ENCODE assay signal across 17 cellular contexts in genomic region chr10:32000937-32001336, GRCh38. TPM values are rescaled to one million over a fixed set of nuclear protein-coding genes. Genes with fewer than 3 reads are reported as not detected.
DNase-seq lines count a peak whose midpoint lies in the region; ATAC-seq and TF ChIP-seq lines count a peak whose summit lies in the region.
"Had no signal": no experiment of that assay in that cellular context is flagged by ENCODE, and none has a peak within 500 bp of the region (broad histone marks: within the 10 kb centered on the region; RNA-seq: fewer than 3 reads in every experiment).

No MANE protein-coding gene starts in this region.

- no peak for TF ChIP-seq RAD21 in Ishikawa (IDR thresholded peaks at IDR 0.05; ENCODE audit: low read depth)

- no peaks in the 10 kb centered on the region for H3K27me3 ChIP-seq in Karpas-422 (ENCODE audit: low read length)
- H3K27me3 ChIP-seq: Peyer's patch had no signal

- no peaks in the 10 kb centered on the region for H3K36me3 ChIP-seq in Karpas-422 (ENCODE audit: insufficient read depth, low read length)
- H3K36me3 ChIP-seq: Peyer's patch had no signal

- TF ChIP-seq EP300 in Ishikawa (IDR thresholded peaks at IDR 0.05; ENCODE audit: borderline replicate concordance), result no peak

- H3K27ac ChIP-seq in Karpas-422 (ENCODE audit: low read length), result no peak overlapping the region
- H3K27ac ChIP-seq: Peyer's patch had no signal

- H3K9me2 ChIP-seq in Karpas-422 (replicated peaks; ENCODE audit: insufficient read depth, low read length), result no peaks in the 10 kb centered on the region

- H3K4me3 ChIP-seq in choroid plexus epithelial cell (ENCODE audit: low read depth, low read length) (no peak overlapping the region), Karpas-422 (ENCODE audit: low read length) (no peak overlapping the region)
- H3K4me3 ChIP-seq: Peyer's patch had no signal

- no peaks in the 10 kb centered on the region for H3K9me3 ChIP-seq in Karpas-422 (ENCODE audit: low read length)
- H3K9me3 ChIP-seq: Peyer's patch had no signal

- H3K4me1 ChIP-seq in Karpas-422 (ENCODE audit: low read length), result no peaks in the 10 kb centered on the region

- no peak for TF ChIP-seq CTCF in choroid plexus epithelial cell (conservative IDR thresholded peaks at IDR 0.05; ENCODE audit: low read depth, low read length)

- H3K79me2 ChIP-seq in Karpas-422 (ENCODE audit: low read length), result no peaks in the 10 kb centered on the region

- no peak overlapping the region for H3K9ac ChIP-seq in Karpas-422 (ENCODE audit: low read length)

- no peak overlapping the region for H3K4me2 ChIP-seq in Karpas-422 (ENCODE audit: low read depth, low read length, poor library complexity, severe bottlenecking)

- in situ Hi-C loops in Caki2 (cut with HindIII; ENCODE audit: low pct_unique_long_range_greater_than_20kb, low sequenced_read_pairs), result no loop called here

- H4K20me1 ChIP-seq in Karpas-422 (ENCODE audit: insufficient read depth, low read depth, low read length), result peaks cover 13% of the 10 kb centered on the region; the same call in 1 of the 2 replicates

- H2AFZ ChIP-seq in Karpas-422 (ENCODE audit: low read length), result no peak overlapping the region

- DNase-seq in Caki2 (ENCODE audit: low read depth), result peak; percentile 46
- peak; percentile 85 for DNase-seq in choroid plexus epithelial cell (ENCODE audit: low read depth)
- peak; percentile 77 for DNase-seq in kidney glomerular epithelial cell (lab: John Stamatoyannopoulos, UW)
- no peak for DNase-seq in AG08396 (ENCODE audit: low spot score)
- no peak for DNase-seq in stimulated activated CD4-positive, alpha-beta T cell treated with anti-CD3 and anti-CD28 coated beads, Interleukin-12 subunit alpha, Interleukin-12 subunit beta, amount 100 ng/mL, for 4 hours
- no peak for DNase-seq in Karpas-422
- DNase-seq: activated B cell treated with CpG ODN at 0.5 μM for 24 hours; activated CD8-positive, alpha-beta memory T cell treated with anti-CD3 and anti-CD28 coated beads for 24 hours; NCI-H2171 treated with DMSO at 0.1 percent for 48 hours; NCI-H774; Peyer's patch; right cardiac atrium; stimulated activated CD4-positive, alpha-beta T cell treated with anti-CD3 and anti-CD28 coated beads, Interleukin-1b, Interleukin-23, amount 100 ng/mL, for 48 hours; SW 1271 had no signal

- no peak for ATAC-seq in HG02981 (IDR thresholded peaks at IDR 0.05; ENCODE audit: unreplicated experiment)
- ATAC-seq: activated T-helper 17 cell treated with anti-CD3 and anti-CD28 coated beads, Interleukin-2, amount 50 U/mL, for 72 hours; right cardiac atrium had no signal

TF ChIP-seq in Ishikawa, 13 proteins besides CTCF, POLR2A, EP300 and RAD21:
- TF ChIP-seq TEAD4 (IDR thresholded peaks at IDR 0.05) (peak; percentile 44; the same call in 1 of the 2 replicates), YY1 (IDR thresholded peaks at IDR 0.05; ENCODE audit: low read depth) (no peak), MAX (IDR thresholded peaks at IDR 0.05) (no peak), TCF12 (IDR thresholded peaks at IDR 0.05; ENCODE audit: low read depth) (no peak)

RNA-seq across cellular contexts. Expression of gene KIF5B, which starts 55.3 kb away (rescaled TPM):
- total RNA-seq in Caki2 (2014; rRNA removed; shearing (Covaris generic); ENCODE audit: low replicate concordance), result 28.8 and 33.6 TPM in 2 replicates
- total RNA-seq in Karpas-422 (2014; rRNA removed; shearing (Covaris generic); ENCODE audit: low replicate concordance), result 35.4 and 41.9 TPM in 2 replicates

Comparison
In these comparisons a context has a peak if more than half of its experiments do, and no peak if none do; other contexts are left out.
1. DNase-seq: peak in Caki2 (single experiment), choroid plexus epithelial cell (single experiment) and kidney glomerular epithelial cell (single experiment); none in AG08396 (single experiment), stimulated activated CD4-positive, alpha-beta T cell treated with anti-CD3 and anti-CD28 coated beads, Interleukin-12 subunit alpha, Interleukin-12 subunit beta, amount 100 ng/mL, for 4 hours (single experiment) and Karpas-422 (single experiment).